In the genomic region with DNA sequence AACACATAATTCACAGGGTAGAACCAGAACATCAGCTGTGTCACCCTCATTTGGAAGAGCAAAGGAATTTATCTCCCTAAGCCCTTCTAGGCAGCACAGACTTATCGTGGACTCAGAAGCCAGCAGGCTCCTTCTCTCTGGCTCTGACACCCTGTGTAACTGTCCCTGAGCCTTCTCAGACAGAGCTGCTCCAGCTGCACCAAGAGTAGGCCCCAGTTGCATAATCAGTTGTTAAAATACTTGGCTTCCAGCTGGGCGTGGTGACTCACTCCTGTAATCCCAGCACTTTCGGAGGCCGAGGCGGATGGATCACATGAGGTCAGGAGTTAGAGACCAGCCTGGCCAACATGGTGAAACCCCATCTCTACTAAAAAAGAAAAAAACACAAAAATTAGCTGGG, we compare ENCODE assay signal across 2 cellular contexts.
A peak's percentile ranks its signal among the peaks of the same experiment; 100 is the strongest.
TF ChIP-seq lines count a peak whose summit lies in the region.

No MANE protein-coding gene starts in this region.

TF ChIP-seq in IMR-90, 13 proteins besides CTCF, POLR2A, EP300 and RAD21:
- TF ChIP-seq CEBPB (IDR thresholded peaks at IDR 0.05; ENCODE audit: low read depth, low read length) (peak; percentile 48), FOS (IDR thresholded peaks at IDR 0.05; ENCODE audit: low read depth, low read length) (no peak), MAFK (IDR thresholded peaks at IDR 0.05; ENCODE audit: low read depth, low read length) (no peak), RFX5 (IDR thresholded peaks at IDR 0.05; ENCODE audit: low read depth, low read length) (no peak)

TF ChIP-seq in HepG2, 621 proteins besides CTCF, POLR2A, EP300 and RAD21:
- TF ChIP-seq SOX6 (IDR thresholded peaks at IDR 0.05) (no peak), SOX6 (CRISPR knock-in tag; IDR thresholded peaks at IDR 0.05) (no peak), HMGA1 (CRISPR knock-in tag; conservative IDR thresholded peaks at IDR 0.05) (no peak), FOSL2 (CRISPR knock-in tag; IDR thresholded peaks at IDR 0.05) (peak; percentile 42; the same call in 1 of the 2 replicates), ZNF496 (CRISPR knock-in tag; IDR thresholded peaks at IDR 0.05; ENCODE audit: insufficient replicate concordance) (no peak)
